In the genomic region with DNA sequence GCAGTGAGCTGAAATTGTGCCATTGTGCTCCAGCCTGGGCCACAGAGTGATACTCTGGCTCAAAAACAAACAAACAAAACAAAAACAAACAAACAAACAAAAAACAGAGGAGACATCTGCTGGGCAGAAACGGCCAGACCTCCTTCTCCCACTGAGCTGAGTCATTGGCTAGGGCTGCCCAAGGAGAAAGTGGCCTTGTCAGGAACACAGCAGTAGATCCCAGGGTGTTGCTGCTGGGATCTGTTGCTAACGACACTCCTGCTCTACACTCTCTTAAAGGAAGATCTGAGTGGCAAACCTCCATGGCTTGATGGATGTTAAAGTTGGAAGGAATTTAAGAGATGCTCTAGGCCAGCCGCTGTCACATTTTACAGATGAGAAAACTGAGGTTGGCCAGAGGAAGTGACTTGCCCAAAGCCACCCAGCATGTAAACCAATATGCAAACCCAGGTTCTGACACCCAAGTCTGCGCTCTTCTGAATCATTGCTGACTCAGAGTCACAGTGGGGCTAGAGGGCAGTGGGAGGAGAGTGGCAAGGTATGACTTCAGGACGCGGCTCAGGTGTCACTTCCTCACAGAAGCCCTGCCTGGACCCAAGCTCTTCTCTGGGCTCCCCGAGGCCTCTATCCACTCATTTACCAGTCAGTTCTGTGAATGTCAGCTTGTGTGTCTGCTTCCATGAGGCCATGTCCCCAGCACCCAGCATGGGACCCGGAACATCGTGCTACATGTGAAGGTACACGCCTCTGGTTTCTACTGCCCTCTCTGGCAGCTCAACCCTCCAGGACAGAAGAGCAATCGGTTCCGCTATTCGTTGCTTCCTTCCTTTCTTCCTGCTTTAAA, we compare ENCODE assay signal across 9 cellular contexts.
DNase-seq lines count a peak whose midpoint lies in the region; ATAC-seq and TF ChIP-seq lines count a peak whose summit lies in the region.
"Had no signal": no experiment of that assay in that cellular context is flagged by ENCODE, and none has a peak within 500 bp of the region (broad histone marks: within the 10 kb centered on the region; RNA-seq: fewer than 3 reads in every experiment).

No MANE protein-coding gene starts in this region.

- DNase-seq in NB4 (ENCODE audit: low read depth) = peak; percentile 53
- peak; percentile 43 for DNase-seq in activated gamma-delta T cell treated with anti-CD3 and anti-CD28 coated beads, Interleukin-2, amount 50 U/mL, for 16 hours (ENCODE audit: low read depth)
- DNase-seq in stimulated activated naive CD8-positive, alpha-beta T cell treated with anti-CD3 and anti-CD28 coated beads, Interleukin-15, Interleukin-2, amounts not matched to agents 100 U/mL and 50 U/mL, for 24 hours = peak; percentile 54
- DNase-seq in T-helper 9 cell = no peak
- DNase-seq in D341Med (ENCODE audit: low spot score) = no peak
- no peak for DNase-seq in C1 segment of cervical spinal cord (lab: John Stamatoyannopoulos, UW)

- ATAC-seq in GM18499 (IDR thresholded peaks at IDR 0.05; ENCODE audit: insufficient read depth, unreplicated experiment) (peak; percentile 75), GM21825 (IDR thresholded peaks at IDR 0.05; ENCODE audit: unreplicated experiment) (peak; percentile 61)
- ATAC-seq in stimulated activated naive CD8-positive, alpha-beta T cell treated with anti-CD3 and anti-CD28 coated beads, Interleukin-15, Interleukin-2, amounts not matched to agents 100 U/mL and 50 U/mL, for 24 hours = peak; percentile 93

- no peak for TF ChIP-seq POLR2A in NB4 (IDR thresholded peaks at IDR 0.05; ENCODE audit: extremely low read depth, insufficient read length)

- no peak for TF ChIP-seq CTCF in NB4 (IDR thresholded peaks at IDR 0.05; ENCODE audit: low read depth, low read length)

- H3K4me3 ChIP-seq in NB4 (ENCODE audit: low read depth, low read length) = no peak overlapping the region
- H3K4me3 ChIP-seq: SJSA1 had no signal

Comparison
In these comparisons a context has a peak if more than half of its experiments do, and no peak if none do; other contexts are left out.
1. DNase-seq: peak in NB4 (single experiment), activated gamma-delta T cell treated with anti-CD3 and anti-CD28 coated beads, Interleukin-2, amount 50 U/mL, for 16 hours (single experiment) and stimulated activated naive CD8-positive, alpha-beta T cell treated with anti-CD3 and anti-CD28 coated beads, Interleukin-15, Interleukin-2, amounts not matched to agents 100 U/mL and 50 U/mL, for 24 hours (single experiment); none in T-helper 9 cell (single experiment), D341Med (single experiment) and C1 segment of cervical spinal cord (0 of 14).
2. Peak in every context shown above with its lines, with median percentiles within 50 percentile points of each other: ATAC-seq.